23 cellular contexts compared by ENCODE assay signal in the genomic region with DNA sequence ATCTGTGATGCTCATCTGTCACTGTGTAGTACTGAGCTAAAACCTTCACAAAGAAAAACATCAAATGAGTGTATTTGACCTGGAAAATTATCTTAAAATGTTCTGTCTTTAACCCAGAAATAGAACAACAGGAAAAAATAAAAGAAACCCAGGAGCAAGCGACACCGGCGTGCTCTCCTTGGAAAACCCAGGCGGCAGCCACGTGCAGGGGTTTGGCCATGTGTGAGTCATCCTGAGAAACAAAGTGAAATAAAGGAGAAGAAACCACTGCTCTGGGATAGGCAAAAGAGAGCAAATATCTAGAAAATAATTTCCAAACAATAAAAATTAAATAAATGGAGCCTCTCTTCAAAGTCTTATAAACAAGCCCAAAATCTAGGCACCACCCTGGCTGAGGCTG. TPM values are rescaled to one million over a fixed set of nuclear protein-coding genes. Genes with fewer than 3 reads are reported as not detected.
DNase-seq lines count a peak whose midpoint lies in the region; ATAC-seq and TF ChIP-seq lines count a peak whose summit lies in the region.
"Had no signal": no experiment of that assay in that cellular context is flagged by ENCODE, and none has a peak within 500 bp of the region (broad histone marks: within the 10 kb centered on the region; RNA-seq: fewer than 3 reads in every experiment).

No MANE protein-coding gene starts in this region.

- H3K4me3 Mint-ChIP-seq in CD8-positive, alpha-beta memory T cell, result peak overlapping the region; percentile 74 to 95 (median 88)

- no peaks in the 10 kb centered on the region for H3K9me3 ChIP-seq in CD8-positive, alpha-beta memory T cell (ENCODE audit: low read length)
- no peaks in the 10 kb centered on the region for H3K9me3 ChIP-seq in hepatocyte (ENCODE audit: low read depth)
- H3K9me3 ChIP-seq: HAP-1, left ventricle myocardium inferior, stomach had no signal

- no peak overlapping the region for H3K4me3 ChIP-seq in CD8-positive, alpha-beta memory T cell (ENCODE audit: low read length)
- no peak overlapping the region for H3K4me3 ChIP-seq in brain microvascular endothelial cell (ENCODE audit: low read depth, low read length)
- no peak overlapping the region for H3K4me3 ChIP-seq in hepatocyte
- H3K4me3 ChIP-seq: HAP-1, left ventricle myocardium inferior, smooth muscle cell, stomach had no signal

- DNase-seq in CD1c-positive myeloid dendritic cell (ENCODE audit: extremely low spot score) (peak; percentile 26), brain microvascular endothelial cell (peak; percentile 12), medulla oblongata (ENCODE audit: extremely low spot score) (peak; percentile 19), NCI-H446 (lab: John Stamatoyannopoulos, UW) (no peak), hepatocyte (ENCODE audit: low spot score) (no peak)
- DNase-seq in CD8-positive, alpha-beta memory T cell, result no peak
- DNase-seq: activated gamma-delta T cell; central memory CD4-positive, alpha-beta T cell; effector CD8-positive, alpha-beta T cell; EL; KG1; left ventricle myocardium inferior; NCI-H187 treated with DMSO at 0.1 percent for 48 hours; NCI-H345; stimulated activated CD4-positive, alpha-beta T cell treated with anti-CD3 and anti-CD28 coated beads, Interleukin-4, amount 100 ng/mL, for 1 hour; stomach; T-helper 9 cell; trophoblast cell had no signal

- ATAC-seq in GM18517 (IDR thresholded peaks at IDR 0.05; ENCODE audit: unreplicated experiment), result no peak
- ATAC-seq: Panc1 had no signal

- H3K27ac Mint-ChIP-seq in CD8-positive, alpha-beta memory T cell, result peak overlapping the region; percentile 87 to 99 (median 97)

- WGBS in hepatocyte (ENCODE audit: low lambda C conversion rate, missing lambda C conversion rate), result 90% methylated on average over 5 of the region's 5 CpGs

- peaks cover 16% of the 10 kb centered on the region for H3K36me3 ChIP-seq in CD8-positive, alpha-beta memory T cell (ENCODE audit: insufficient read depth, low read length)
- H3K36me3 ChIP-seq in brain microvascular endothelial cell (replicated peaks) (peaks cover 8% of the 10 kb centered on the region), hepatocyte (replicated peaks; ENCODE audit: insufficient read depth, low read depth) (no peaks in the 10 kb centered on the region)

- CTCF ChIA-PET in CD8-positive, alpha-beta memory T cell (lab: Charles Lee), result interaction anchor here (1.0 to 3.2 kb wide), 7 partner anchors 8 to 67 kb away, joined by 3 to 35 read pairs (median 8); a partner anchor contains a TSS

- POLR2A ChIA-PET in CD8-positive, alpha-beta memory T cell (lab: Charles Lee), result interaction anchor here (1.2 to 3.7 kb wide), 4 partner anchors 8 to 163 kb away, joined by 4 to 21 read pairs (median 6); a partner anchor contains a TSS

- in situ Hi-C loops in brain microvascular endothelial cell (cut with HindIII; ENCODE audit: low pct_ligation_motif_present, low sequenced_read_pairs), result no loop called here

- no peak overlapping the region for H2AFZ ChIP-seq in hepatocyte

- no peaks in the 10 kb centered on the region for H3K9me2 ChIP-seq in hepatocyte (replicated peaks; ENCODE audit: insufficient read depth)

- H3K36me3 Mint-ChIP-seq in CD8-positive, alpha-beta memory T cell, result peaks cover 18 to 59% (median 45%) of the 10 kb centered on the region in 3 donors

- peaks cover 28% of the 10 kb centered on the region for H3K4me1 ChIP-seq in CD8-positive, alpha-beta memory T cell (ENCODE audit: insufficient read depth, low read length)
- H3K4me1 ChIP-seq in hepatocyte (ENCODE audit: insufficient read depth), result no peaks in the 10 kb centered on the region
- H3K4me1 ChIP-seq: HAP-1, left ventricle myocardium inferior, stomach had no signal

- TF ChIP-seq CTCF in brain microvascular endothelial cell (IDR thresholded peaks at IDR 0.05; ENCODE audit: low read depth, low read length, missing control alignments) (no peak), hepatocyte (IDR thresholded peaks at IDR 0.05; ENCODE audit: poor library complexity) (no peak)

- peak overlapping the region; percentile 100 for H3K27ac ChIP-seq in CD8-positive, alpha-beta memory T cell (ENCODE audit: low read depth, low read length)
- H3K27ac ChIP-seq in brain microvascular endothelial cell (no peak overlapping the region), hepatocyte (no peak overlapping the region)
- H3K27ac ChIP-seq: left ventricle myocardium inferior had no signal

- H4K20me1 ChIP-seq in hepatocyte (ENCODE audit: insufficient read depth, poor library complexity, severe bottlenecking), result no peaks in the 10 kb centered on the region

- no peaks in the 10 kb centered on the region for H3K27me3 Mint-ChIP-seq in CD8-positive, alpha-beta memory T cell

- no peaks in the 10 kb centered on the region for H3K79me2 ChIP-seq in hepatocyte

- H3K4me2 ChIP-seq in hepatocyte, result no peak overlapping the region
- H3K4me2 ChIP-seq: smooth muscle cell had no signal

- no peaks in the 10 kb centered on the region for H3K9me3 Mint-ChIP-seq in CD8-positive, alpha-beta memory T cell

- no peaks in the 10 kb centered on the region for H3K27me3 ChIP-seq in CD8-positive, alpha-beta memory T cell (ENCODE audit: insufficient read depth, low read length, poor library complexity, severe bottlenecking)
- H3K27me3 ChIP-seq in brain microvascular endothelial cell (replicated peaks) (no peaks in the 10 kb centered on the region), hepatocyte (no peaks in the 10 kb centered on the region)
- H3K27me3 ChIP-seq: stomach had no signal

- H3K4me1 Mint-ChIP-seq in CD8-positive, alpha-beta memory T cell, result peaks cover 75 to 87% (median 87%) of the 10 kb centered on the region in 3 donors

RNA-seq across cellular contexts. Expression of a gene that starts 20.0 kb away (rescaled TPM):
- 10 to 100 TPM; 24.1 to 26.6 TPM for total RNA-seq in CD8-positive, alpha-beta memory T cell
- polyA plus RNA-seq in CD8-positive, alpha-beta memory T cell, result 46.4 TPM
- total RNA-seq in hepatocyte, result 27.3 and 37.1 TPM in 2 replicates
- 29.9 and 37.9 TPM in 2 replicates for polyA plus RNA-seq in hepatocyte

RNA-seq across cellular contexts. Expression of a gene that starts 22.0 kb away (rescaled TPM):
- 100 to 1,000 TPM in 1 of 2 experiments, 10 to 100 TPM in 1; 95.8 to 103 TPM for total RNA-seq in CD8-positive, alpha-beta memory T cell
- 187 TPM for polyA plus RNA-seq in CD8-positive, alpha-beta memory T cell
- total RNA-seq in hepatocyte, result 12.2 and 12.9 TPM in 2 replicates
- polyA plus RNA-seq in hepatocyte, result 6.7 and 8.6 TPM in 2 replicates

RNA-seq across cellular contexts. Expression of a gene that starts 22.1 kb away (rescaled TPM):
- total RNA-seq in CD8-positive, alpha-beta memory T cell, result 1 to 10 TPM; 7.9 to 8.7 TPM
- polyA plus RNA-seq in CD8-positive, alpha-beta memory T cell, result 10.5 TPM
- 2.4 and 3.3 TPM in 2 replicates for total RNA-seq in hepatocyte
- polyA plus RNA-seq in hepatocyte, result 2.2 and 3.5 TPM in 2 replicates

RNA-seq across cellular contexts. Expression of a gene that starts 41.3 kb away (rescaled TPM):
- total RNA-seq in CD8-positive, alpha-beta memory T cell, result not detected
- not detected for polyA plus RNA-seq in CD8-positive, alpha-beta memory T cell
- total RNA-seq in hepatocyte, result not detected in 2 replicates
- polyA plus RNA-seq in hepatocyte, result not detected in 2 replicates
- total RNA-seq: left ventricle myocardium inferior, mucosa of gallbladder, smooth muscle cell, stomach had no signal
- polyA plus RNA-seq: smooth muscle cell, stomach had no signal

Comparison
In these comparisons a context has a peak if more than half of its experiments do, and no peak if none do; other contexts are left out.
1. DNase-seq: peak in CD1c-positive myeloid dendritic cell (single experiment), brain microvascular endothelial cell (single experiment) and medulla oblongata (single experiment); none in CD8-positive, alpha-beta memory T cell (0 of 5), NCI-H446 (0 of 2) and hepatocyte (single experiment).